ENCODE assay signal across 1 cellular context in the genomic region with DNA sequence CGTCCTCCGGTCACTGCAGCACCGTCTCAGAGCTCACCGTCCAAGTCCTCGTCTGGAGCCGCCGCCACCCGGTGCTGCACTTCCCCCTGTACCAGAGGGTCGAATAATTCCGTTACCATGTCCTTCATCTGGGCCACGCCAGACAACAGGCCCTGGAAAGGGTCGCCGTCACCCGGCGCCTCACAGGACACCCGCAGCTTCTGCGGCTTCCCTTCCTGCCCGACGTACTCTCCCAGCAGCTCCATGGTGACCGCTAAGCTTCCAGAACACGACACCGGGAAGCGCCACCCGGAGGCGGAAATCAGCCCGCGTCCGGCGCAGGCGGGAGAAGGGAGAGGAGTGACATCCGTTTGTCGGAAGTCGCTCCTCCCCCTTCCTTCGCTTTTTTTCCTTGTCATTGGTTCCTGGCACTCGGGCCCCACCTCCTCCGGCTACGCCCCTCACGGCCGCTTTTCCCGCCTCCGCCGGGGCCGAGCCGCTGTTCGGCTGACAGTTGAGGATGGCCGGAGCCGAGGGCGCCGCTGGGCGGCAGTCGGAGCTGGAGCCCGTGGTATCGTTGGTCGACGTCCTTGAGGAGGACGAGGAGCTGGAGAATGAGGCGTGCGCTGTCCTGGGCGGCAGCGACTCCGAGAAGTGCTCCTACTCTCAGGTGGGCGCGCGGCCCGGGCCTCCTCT.
TF ChIP-seq lines count a peak whose summit lies in the region.

A gene with protein sequence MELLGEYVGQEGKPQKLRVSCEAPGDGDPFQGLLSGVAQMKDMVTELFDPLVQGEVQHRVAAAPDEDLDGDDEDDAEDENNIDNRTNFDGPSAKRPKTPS (minus strand): TSS at position 273 of the 675 bp plus-strand sequence. CDS start 28 bp downstream, at position 245.
A gene with protein sequence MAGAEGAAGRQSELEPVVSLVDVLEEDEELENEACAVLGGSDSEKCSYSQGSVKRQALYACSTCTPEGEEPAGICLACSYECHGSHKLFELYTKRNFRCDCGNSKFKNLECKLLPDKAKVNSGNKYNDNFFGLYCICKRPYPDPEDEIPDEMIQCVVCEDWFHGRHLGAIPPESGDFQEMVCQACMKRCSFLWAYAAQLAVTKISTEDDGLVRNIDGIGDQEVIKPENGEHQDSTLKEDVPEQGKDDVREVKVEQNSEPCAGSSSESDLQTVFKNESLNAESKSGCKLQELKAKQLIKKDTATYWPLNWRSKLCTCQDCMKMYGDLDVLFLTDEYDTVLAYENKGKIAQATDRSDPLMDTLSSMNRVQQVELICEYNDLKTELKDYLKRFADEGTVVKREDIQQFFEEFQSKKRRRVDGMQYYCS (plus strand): TSS at position 464 of the 675 bp plus-strand sequence. CDS start 36 bp downstream, at position 500.

TF ChIP-seq in HepG2, 621 proteins besides CTCF, POLR2A, EP300 and RAD21 (continued from another document and continues in another):
- TF ChIP-seq, protein P1, sequence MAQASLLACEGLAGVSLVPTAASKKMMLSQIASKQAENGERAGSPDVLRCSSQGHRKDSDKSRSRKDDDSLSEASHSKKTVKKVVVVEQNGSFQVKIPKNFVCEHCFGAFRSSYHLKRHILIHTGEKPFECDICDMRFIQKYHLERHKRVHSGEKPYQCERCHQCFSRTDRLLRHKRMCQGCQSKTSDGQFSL (CRISPR knock-in tag; IDR thresholded peaks at IDR 0.05): 0 out of 2 replicates have a peak, but pooled peaks have one; percentile 2
- TF ChIP-seq, protein P2, sequence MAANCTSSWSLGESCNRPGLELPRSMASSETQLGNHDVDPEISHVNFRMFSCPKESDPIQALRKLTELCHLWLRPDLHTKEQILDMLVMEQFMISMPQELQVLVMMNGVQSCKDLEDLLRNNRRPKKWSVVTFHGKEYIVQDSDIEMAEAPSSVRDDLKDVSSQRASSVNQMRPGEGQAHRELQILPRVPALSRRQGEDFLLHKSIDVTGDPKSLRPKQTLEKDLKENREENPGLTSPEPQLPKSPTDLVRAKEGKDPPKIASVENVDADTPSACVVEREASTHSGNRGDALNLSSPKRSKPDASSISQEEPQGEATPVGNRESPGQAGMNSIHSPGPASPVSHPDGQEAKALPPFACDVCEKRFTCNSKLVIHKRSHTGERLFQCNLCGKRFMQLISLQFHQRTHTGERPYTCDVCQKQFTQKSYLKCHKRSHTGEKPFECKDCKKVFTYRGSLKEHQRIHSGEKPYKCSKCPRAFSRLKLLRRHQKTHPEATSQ (CRISPR knock-in tag; IDR thresholded peaks at IDR 0.05; ENCODE audit: borderline replicate concordance): peak; percentile 63; the same call in 1 of the 2 replicates
- TF ChIP-seq, protein P3, sequence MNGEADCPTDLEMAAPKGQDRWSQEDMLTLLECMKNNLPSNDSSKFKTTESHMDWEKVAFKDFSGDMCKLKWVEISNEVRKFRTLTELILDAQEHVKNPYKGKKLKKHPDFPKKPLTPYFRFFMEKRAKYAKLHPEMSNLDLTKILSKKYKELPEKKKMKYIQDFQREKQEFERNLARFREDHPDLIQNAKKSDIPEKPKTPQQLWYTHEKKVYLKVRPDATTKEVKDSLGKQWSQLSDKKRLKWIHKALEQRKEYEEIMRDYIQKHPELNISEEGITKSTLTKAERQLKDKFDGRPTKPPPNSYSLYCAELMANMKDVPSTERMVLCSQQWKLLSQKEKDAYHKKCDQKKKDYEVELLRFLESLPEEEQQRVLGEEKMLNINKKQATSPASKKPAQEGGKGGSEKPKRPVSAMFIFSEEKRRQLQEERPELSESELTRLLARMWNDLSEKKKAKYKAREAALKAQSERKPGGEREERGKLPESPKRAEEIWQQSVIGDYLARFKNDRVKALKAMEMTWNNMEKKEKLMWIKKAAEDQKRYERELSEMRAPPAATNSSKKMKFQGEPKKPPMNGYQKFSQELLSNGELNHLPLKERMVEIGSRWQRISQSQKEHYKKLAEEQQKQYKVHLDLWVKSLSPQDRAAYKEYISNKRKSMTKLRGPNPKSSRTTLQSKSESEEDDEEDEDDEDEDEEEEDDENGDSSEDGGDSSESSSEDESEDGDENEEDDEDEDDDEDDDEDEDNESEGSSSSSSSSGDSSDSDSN (CRISPR knock-in tag; IDR thresholded peaks at IDR 0.05): peak; percentile 92
- TF ChIP-seq PHF20 (CRISPR knock-in tag; IDR thresholded peaks at IDR 0.05) (peak; percentile 88), ZNF777 (CRISPR knock-in tag; IDR thresholded peaks at IDR 0.05) (peak; percentile 100), EEA1 (CRISPR knock-in tag; IDR thresholded peaks at IDR 0.05; ENCODE audit: borderline replicate concordance) (peak; percentile 54; the same call in 1 of the 2 replicates), ZNF326 (CRISPR knock-in tag; IDR thresholded peaks at IDR 0.05; ENCODE audit: borderline replicate concordance) (no peak), ZNF672 (CRISPR knock-in tag; IDR thresholded peaks at IDR 0.05) (no peak), ADNP (CRISPR knock-in tag; IDR thresholded peaks at IDR 0.05) (no peak), SPEN (CRISPR knock-in tag; IDR thresholded peaks at IDR 0.05; ENCODE audit: low read depth) (peak; percentile 51; the same call in 1 of the 2 replicates), HNRNPH1 (optimal IDR thresholded peaks at IDR 0.05; ENCODE audit: low read depth, low read length) (no peak), ZNF713 (CRISPR knock-in tag; IDR thresholded peaks at IDR 0.05) (no peak), JDP2 (CRISPR knock-in tag; IDR thresholded peaks at IDR 0.05; ENCODE audit: borderline replicate concordance) (no peak), RBAK (CRISPR knock-in tag; IDR thresholded peaks at IDR 0.05) (no peak), RFX1 (IDR thresholded peaks at IDR 0.05) (peak; percentile 70; the same call in 1 of the 2 replicates), ZSCAN21 (CRISPR knock-in tag; IDR thresholded peaks at IDR 0.05; ENCODE audit: borderline replicate concordance) (no peak), ZNF747 (CRISPR knock-in tag; IDR thresholded peaks at IDR 0.05; ENCODE audit: borderline replicate concordance) (peak; percentile 94; the same call in 1 of the 2 replicates), PCBP1 (IDR thresholded peaks at IDR 0.05; ENCODE audit: borderline replicate concordance, low read depth, low read length) (peak; percentile 38; the same call in 1 of the 2 replicates), ETV5 (CRISPR knock-in tag; IDR thresholded peaks at IDR 0.05; ENCODE audit: borderline replicate concordance) (peak; percentile 91), KDM1A (CRISPR knock-in tag; IDR thresholded peaks at IDR 0.05) (no peak), HMG20B (CRISPR knock-in tag; conservative IDR thresholded peaks at IDR 0.05) (no peak), NCOA1 (CRISPR knock-in tag; IDR thresholded peaks at IDR 0.05) (no peak), NFE2L1 (CRISPR knock-in tag; IDR thresholded peaks at IDR 0.05; ENCODE audit: borderline replicate concordance) (no peak), SOX6 (IDR thresholded peaks at IDR 0.05) (no peak), SOX6 (CRISPR knock-in tag; IDR thresholded peaks at IDR 0.05) (peak; percentile 72)
- TF ChIP-seq, protein P4, sequence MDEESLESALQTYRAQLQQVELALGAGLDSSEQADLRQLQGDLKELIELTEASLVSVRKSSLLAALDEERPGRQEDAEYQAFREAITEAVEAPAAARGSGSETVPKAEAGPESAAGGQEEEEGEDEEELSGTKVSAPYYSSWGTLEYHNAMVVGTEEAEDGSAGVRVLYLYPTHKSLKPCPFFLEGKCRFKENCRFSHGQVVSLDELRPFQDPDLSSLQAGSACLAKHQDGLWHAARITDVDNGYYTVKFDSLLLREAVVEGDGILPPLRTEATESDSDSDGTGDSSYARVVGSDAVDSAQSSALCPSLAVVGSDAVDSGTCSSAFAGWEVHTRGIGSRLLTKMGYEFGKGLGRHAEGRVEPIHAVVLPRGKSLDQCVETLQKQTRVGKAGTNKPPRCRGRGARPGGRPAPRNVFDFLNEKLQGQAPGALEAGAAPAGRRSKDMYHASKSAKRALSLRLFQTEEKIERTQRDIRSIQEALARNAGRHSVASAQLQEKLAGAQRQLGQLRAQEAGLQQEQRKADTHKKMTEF (CRISPR knock-in tag; IDR thresholded peaks at IDR 0.05): peak; percentile 91
- TF ChIP-seq, protein P5, sequence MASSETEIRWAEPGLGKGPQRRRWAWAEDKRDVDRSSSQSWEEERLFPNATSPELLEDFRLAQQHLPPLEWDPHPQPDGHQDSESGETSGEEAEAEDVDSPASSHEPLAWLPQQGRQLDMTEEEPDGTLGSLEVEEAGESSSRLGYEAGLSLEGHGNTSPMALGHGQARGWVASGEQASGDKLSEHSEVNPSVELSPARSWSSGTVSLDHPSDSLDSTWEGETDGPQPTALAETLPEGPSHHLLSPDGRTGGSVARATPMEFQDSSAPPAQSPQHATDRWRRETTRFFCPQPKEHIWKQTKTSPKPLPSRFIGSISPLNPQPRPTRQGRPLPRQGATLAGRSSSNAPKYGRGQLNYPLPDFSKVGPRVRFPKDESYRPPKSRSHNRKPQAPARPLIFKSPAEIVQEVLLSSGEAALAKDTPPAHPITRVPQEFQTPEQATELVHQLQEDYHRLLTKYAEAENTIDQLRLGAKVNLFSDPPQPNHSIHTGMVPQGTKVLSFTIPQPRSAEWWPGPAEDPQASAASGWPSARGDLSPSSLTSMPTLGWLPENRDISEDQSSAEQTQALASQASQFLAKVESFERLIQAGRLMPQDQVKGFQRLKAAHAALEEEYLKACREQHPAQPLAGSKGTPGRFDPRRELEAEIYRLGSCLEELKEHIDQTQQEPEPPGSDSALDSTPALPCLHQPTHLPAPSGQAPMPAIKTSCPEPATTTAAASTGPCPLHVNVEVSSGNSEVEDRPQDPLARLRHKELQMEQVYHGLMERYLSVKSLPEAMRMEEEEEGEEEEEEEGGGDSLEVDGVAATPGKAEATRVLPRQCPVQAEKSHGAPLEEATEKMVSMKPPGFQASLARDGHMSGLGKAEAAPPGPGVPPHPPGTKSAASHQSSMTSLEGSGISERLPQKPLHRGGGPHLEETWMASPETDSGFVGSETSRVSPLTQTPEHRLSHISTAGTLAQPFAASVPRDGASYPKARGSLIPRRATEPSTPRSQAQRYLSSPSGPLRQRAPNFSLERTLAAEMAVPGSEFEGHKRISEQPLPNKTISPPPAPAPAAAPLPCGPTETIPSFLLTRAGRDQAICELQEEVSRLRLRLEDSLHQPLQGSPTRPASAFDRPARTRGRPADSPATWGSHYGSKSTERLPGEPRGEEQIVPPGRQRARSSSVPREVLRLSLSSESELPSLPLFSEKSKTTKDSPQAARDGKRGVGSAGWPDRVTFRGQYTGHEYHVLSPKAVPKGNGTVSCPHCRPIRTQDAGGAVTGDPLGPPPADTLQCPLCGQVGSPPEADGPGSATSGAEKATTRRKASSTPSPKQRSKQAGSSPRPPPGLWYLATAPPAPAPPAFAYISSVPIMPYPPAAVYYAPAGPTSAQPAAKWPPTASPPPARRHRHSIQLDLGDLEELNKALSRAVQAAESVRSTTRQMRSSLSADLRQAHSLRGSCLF (CRISPR knock-in tag; IDR thresholded peaks at IDR 0.05; ENCODE audit: borderline replicate concordance): no peak
- TF ChIP-seq, protein P6, sequence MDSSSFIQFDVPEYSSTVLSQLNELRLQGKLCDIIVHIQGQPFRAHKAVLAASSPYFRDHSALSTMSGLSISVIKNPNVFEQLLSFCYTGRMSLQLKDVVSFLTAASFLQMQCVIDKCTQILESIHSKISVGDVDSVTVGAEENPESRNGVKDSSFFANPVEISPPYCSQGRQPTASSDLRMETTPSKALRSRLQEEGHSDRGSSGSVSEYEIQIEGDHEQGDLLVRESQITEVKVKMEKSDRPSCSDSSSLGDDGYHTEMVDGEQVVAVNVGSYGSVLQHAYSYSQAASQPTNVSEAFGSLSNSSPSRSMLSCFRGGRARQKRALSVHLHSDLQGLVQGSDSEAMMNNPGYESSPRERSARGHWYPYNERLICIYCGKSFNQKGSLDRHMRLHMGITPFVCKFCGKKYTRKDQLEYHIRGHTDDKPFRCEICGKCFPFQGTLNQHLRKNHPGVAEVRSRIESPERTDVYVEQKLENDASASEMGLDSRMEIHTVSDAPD (CRISPR knock-in tag; IDR thresholded peaks at IDR 0.05): no peak
- TF ChIP-seq, protein P7, sequence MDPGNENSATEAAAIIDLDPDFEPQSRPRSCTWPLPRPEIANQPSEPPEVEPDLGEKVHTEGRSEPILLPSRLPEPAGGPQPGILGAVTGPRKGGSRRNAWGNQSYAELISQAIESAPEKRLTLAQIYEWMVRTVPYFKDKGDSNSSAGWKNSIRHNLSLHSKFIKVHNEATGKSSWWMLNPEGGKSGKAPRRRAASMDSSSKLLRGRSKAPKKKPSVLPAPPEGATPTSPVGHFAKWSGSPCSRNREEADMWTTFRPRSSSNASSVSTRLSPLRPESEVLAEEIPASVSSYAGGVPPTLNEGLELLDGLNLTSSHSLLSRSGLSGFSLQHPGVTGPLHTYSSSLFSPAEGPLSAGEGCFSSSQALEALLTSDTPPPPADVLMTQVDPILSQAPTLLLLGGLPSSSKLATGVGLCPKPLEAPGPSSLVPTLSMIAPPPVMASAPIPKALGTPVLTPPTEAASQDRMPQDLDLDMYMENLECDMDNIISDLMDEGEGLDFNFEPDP (CRISPR knock-in tag; conservative IDR thresholded peaks at IDR 0.05): no peak
- TF ChIP-seq, protein P8, sequence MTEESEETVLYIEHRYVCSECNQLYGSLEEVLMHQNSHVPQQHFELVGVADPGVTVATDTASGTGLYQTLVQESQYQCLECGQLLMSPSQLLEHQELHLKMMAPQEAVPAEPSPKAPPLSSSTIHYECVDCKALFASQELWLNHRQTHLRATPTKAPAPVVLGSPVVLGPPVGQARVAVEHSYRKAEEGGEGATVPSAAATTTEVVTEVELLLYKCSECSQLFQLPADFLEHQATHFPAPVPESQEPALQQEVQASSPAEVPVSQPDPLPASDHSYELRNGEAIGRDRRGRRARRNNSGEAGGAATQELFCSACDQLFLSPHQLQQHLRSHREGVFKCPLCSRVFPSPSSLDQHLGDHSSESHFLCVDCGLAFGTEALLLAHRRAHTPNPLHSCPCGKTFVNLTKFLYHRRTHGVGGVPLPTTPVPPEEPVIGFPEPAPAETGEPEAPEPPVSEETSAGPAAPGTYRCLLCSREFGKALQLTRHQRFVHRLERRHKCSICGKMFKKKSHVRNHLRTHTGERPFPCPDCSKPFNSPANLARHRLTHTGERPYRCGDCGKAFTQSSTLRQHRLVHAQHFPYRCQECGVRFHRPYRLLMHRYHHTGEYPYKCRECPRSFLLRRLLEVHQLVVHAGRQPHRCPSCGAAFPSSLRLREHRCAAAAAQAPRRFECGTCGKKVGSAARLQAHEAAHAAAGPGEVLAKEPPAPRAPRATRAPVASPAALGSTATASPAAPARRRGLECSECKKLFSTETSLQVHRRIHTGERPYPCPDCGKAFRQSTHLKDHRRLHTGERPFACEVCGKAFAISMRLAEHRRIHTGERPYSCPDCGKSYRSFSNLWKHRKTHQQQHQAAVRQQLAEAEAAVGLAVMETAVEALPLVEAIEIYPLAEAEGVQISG (CRISPR knock-in tag; IDR thresholded peaks at IDR 0.05): peak; percentile 87
- TF ChIP-seq, protein P9, sequence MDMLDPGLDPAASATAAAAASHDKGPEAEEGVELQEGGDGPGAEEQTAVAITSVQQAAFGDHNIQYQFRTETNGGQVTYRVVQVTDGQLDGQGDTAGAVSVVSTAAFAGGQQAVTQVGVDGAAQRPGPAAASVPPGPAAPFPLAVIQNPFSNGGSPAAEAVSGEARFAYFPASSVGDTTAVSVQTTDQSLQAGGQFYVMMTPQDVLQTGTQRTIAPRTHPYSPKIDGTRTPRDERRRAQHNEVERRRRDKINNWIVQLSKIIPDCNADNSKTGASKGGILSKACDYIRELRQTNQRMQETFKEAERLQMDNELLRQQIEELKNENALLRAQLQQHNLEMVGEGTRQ (IDR thresholded peaks at IDR 0.05; ENCODE audit: low read depth, low read length): no peak
- TF ChIP-seq, protein P9 (CRISPR knock-in tag; IDR thresholded peaks at IDR 0.05; ENCODE audit: borderline replicate concordance): no peak
